ENCODE assay signal across 9 cellular contexts in the genomic region with DNA sequence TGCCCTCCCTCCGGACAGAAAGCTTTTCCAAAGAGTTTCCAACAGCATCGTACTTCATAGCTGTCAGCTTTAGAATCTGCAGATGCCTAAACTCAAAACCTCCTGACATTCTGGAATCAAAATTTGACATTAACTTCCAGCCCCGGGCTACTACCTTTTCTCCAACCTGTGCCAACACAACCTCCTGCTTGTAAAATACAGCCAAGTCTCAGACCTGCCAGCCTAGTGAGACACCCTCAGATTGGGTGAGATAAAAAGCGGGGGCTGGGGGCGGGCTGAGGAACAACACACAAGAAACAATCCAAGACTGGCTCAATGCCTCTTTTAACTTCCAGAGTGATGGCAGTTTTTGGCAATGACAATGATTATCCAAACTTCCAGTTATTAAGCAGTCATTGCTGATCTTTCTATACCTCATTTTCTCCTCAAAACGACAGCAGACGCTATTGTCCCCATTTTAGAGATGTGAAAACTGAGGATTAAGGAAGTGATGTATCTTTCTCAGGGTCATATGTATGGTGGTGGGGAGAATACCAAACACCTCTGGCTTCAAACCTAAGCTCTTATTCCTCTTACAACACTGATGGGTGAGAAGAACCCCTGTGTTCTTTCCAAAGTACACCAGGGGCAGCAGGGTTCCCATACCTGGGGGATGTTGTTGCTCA. TPM values are rescaled to one million over a fixed set of nuclear protein-coding genes. Genes with fewer than 3 reads are reported as not detected.
DNase-seq lines count a peak whose midpoint lies in the region; ATAC-seq, FAIRE-seq and TF ChIP-seq lines count a peak whose summit lies in the region.
"Had no signal": no experiment of that assay in that cellular context is flagged by ENCODE, and none has a peak within 500 bp of the region (broad histone marks: within the 10 kb centered on the region; RNA-seq: fewer than 3 reads in every experiment).

No MANE protein-coding gene starts in this region.

- CTCF ChIA-PET in RWPE1 (lab: Yijun Ruan, JAX), result no interaction called here
- CTCF ChIA-PET in endothelial cell of umbilical vein (lab: Charles Lee), result no interaction called here

- no peak for TF ChIP-seq POLR2A in endothelial cell of umbilical vein (IDR thresholded peaks at IDR 0.05; ENCODE audit: low read depth, low read length)

- H3K4me3 ChIP-seq in endothelial cell of umbilical vein (replicated peaks in 1 of 3; ENCODE audit: insufficient read depth in 1 of 3, low read depth in 1 of 3, low read length in 3 of 3), result no peak overlapping the region
- H3K4me3 ChIP-seq in muscle layer of colon (ENCODE audit: low read depth in 1 of 2, low read length in 2 of 2), result peak overlapping the region; percentile 60 to 85
- H3K4me3 ChIP-seq in urinary bladder (ENCODE audit: low read depth, low read length), result peak overlapping the region; percentile 27

- H3K79me2 ChIP-seq in endothelial cell of umbilical vein (ENCODE audit: control insufficient read depth, insufficient read depth, low read length), result no peaks in the 10 kb centered on the region

- no peaks in the 10 kb centered on the region for H3K9me3 ChIP-seq in endothelial cell of umbilical vein (replicated peaks; ENCODE audit: control insufficient read depth, insufficient read depth, low read length)
- H3K9me3 ChIP-seq in muscle layer of colon (ENCODE audit: low read length), result no peaks in the 10 kb centered on the region

- H3K9ac ChIP-seq in endothelial cell of umbilical vein (replicated peaks; ENCODE audit: extremely low read depth, insufficient read depth, low read length) (no peak overlapping the region), muscle layer of colon (ENCODE audit: low read length) (peak overlapping the region; percentile 74)

- no peak for FAIRE-seq in endothelial cell of umbilical vein (lab: Jason Lieb, UNC)
- FAIRE-seq: TTC549 had no signal

- WGBS in urinary bladder, result 50% methylated on average over 7 of the region's 7 CpGs

- intact Hi-C loops in endothelial cell of umbilical vein (cut with micrococcal nuclease), result no loop called here

- H3K27ac ChIP-seq in RWPE1 (peak overlapping the region; percentile 99), endothelial cell of umbilical vein (ENCODE audit: insufficient read depth, low read depth, low read length) (no peak overlapping the region), muscle layer of colon (ENCODE audit: low read depth, low read length) (peak overlapping the region; percentile 92), urinary bladder (ENCODE audit: low read depth) (no peak overlapping the region)

- no TSS peak for BruUV-seq in endothelial cell of umbilical vein (replicated peaks; lab: Mats Ljungman, UMichigan)

- H2AFZ ChIP-seq in endothelial cell of umbilical vein (ENCODE audit: low read depth, low read length), result no peak overlapping the region

- TF ChIP-seq CTCF in RWPE1 (conservative IDR thresholded peaks at IDR 0.05; ENCODE audit: low read depth), result no peak
- TF ChIP-seq CTCF in endothelial cell of umbilical vein (IDR thresholded peaks at IDR 0.05; ENCODE audit: extremely low read depth in 1 of 2, insufficient read depth in 1 of 2, low read depth in 1 of 2, low read length in 2 of 2), result no peak

- no peak overlapping the region for H3K4me2 ChIP-seq in endothelial cell of umbilical vein (ENCODE audit: insufficient read depth, low read length)

- dilution Hi-C loops in endothelial cell of umbilical vein (cut with MboI; ENCODE audit: extremely low pct_ligation_motif_present, low sequenced_read_pairs), result no loop called here

- peak; percentile 50 for DNase-seq in RWPE1 (ENCODE audit: low spot score)
- DNase-seq in endothelial cell of umbilical vein (ENCODE audit: low read depth, low spot score), result no peak
- no peak for DNase-seq in T-helper 9 cell
- DNase-seq: COR-L47 had no signal

- H3K27me3 ChIP-seq in endothelial cell of umbilical vein (ENCODE audit: control insufficient read depth in 2 of 2, insufficient read depth in 2 of 2, low read length in 2 of 2), result no peaks in the 10 kb centered on the region
- no peaks in the 10 kb centered on the region for H3K27me3 ChIP-seq in muscle layer of colon (ENCODE audit: control insufficient read depth in 1 of 2, insufficient read depth in 2 of 2, low read length in 2 of 2)

- ATAC-seq in HG03469 (IDR thresholded peaks at IDR 0.05; ENCODE audit: unreplicated experiment), result no peak
- no peak for ATAC-seq in HG03159 (IDR thresholded peaks at IDR 0.05; ENCODE audit: unreplicated experiment)

- H3K36me3 ChIP-seq in endothelial cell of umbilical vein (ENCODE audit: control insufficient read depth in 2 of 2, extremely low read depth in 1 of 2, insufficient read depth in 2 of 2, low read length in 2 of 2) (no peaks in the 10 kb centered on the region), muscle layer of colon (ENCODE audit: insufficient read depth, low read length) (peaks cover 15% of the 10 kb centered on the region), urinary bladder (ENCODE audit: insufficient read depth) (no peaks in the 10 kb centered on the region)

- no peaks in the 10 kb centered on the region for H3K9me1 ChIP-seq in endothelial cell of umbilical vein (replicated peaks; ENCODE audit: control insufficient read depth, extremely low read depth, insufficient read depth, low read length)

- H3K4me1 ChIP-seq in endothelial cell of umbilical vein (ENCODE audit: control insufficient read depth, extremely low read depth, insufficient read depth, low read length) (no peaks in the 10 kb centered on the region), muscle layer of colon (ENCODE audit: insufficient read depth, low read length) (peaks cover 53% of the 10 kb centered on the region), urinary bladder (ENCODE audit: insufficient read depth) (no peaks in the 10 kb centered on the region)

- POLR2A ChIA-PET in RWPE1 (lab: Yijun Ruan, JAX; ENCODE audit: low non-redundant PET) (no interaction called here), endothelial cell of umbilical vein (lab: Charles Lee) (no interaction called here)

- H4K20me1 ChIP-seq in endothelial cell of umbilical vein (replicated peaks; ENCODE audit: control insufficient read depth, extremely low read depth, insufficient read depth, low read length), result no peaks in the 10 kb centered on the region

TF ChIP-seq in endothelial cell of umbilical vein, 7 proteins besides CTCF, POLR2A, EP300 and RAD21:
- TF ChIP-seq GATA2 (IDR thresholded peaks at IDR 0.05; ENCODE audit: insufficient read depth, insufficient read length, low read depth, low read length), result no peak
- no peak for TF ChIP-seq JUN (IDR thresholded peaks at IDR 0.05; ENCODE audit: borderline replicate concordance, insufficient read depth, insufficient read length, low read depth)
- TF ChIP-seq MYC (IDR thresholded peaks at IDR 0.05; ENCODE audit: low read depth, low read length), result no peak
- no peak for TF ChIP-seq POLR2AphosphoS5 (IDR thresholded peaks at IDR 0.05; ENCODE audit: insufficient read depth, low read depth, low read length)
- peak; percentile 2 for TF ChIP-seq EZH2 (IDR thresholded peaks at IDR 0.05; ENCODE audit: borderline replicate concordance, low read depth, low read length, severe bottlenecking)
- TF ChIP-seq FOS (IDR thresholded peaks at IDR 0.05; ENCODE audit: borderline replicate concordance, insufficient read depth, low read length), result no peak
- TF ChIP-seq, protein P1, sequence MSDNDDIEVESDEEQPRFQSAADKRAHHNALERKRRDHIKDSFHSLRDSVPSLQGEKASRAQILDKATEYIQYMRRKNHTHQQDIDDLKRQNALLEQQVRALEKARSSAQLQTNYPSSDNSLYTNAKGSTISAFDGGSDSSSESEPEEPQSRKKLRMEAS (IDR thresholded peaks at IDR 0.05; ENCODE audit: insufficient read depth, insufficient read length), result no peak

RNA-seq across cellular contexts. Expression of a gene that starts 1.2 kb away (rescaled TPM):
- total RNA-seq in endothelial cell of umbilical vein, result 0.29 TPM in 1 of 2 replicates, not detected in the other
- not detected in 2 replicates for polyA plus RNA-seq in endothelial cell of umbilical vein
- polyA plus RNA-seq in endothelial cell of umbilical vein (2011; cell fraction: cytosol; rRNA removed), result not detected in 2 replicates
- polyA plus RNA-seq in endothelial cell of umbilical vein (2011; cell fraction: nucleus; rRNA removed), result 0.04 TPM in 1 of 2 replicates, not detected in the other
- polyA plus RNA-seq in endothelial cell of umbilical vein (2012), result not detected in 2 replicates
- polyA minus RNA-seq in endothelial cell of umbilical vein, result not detected in 2 replicates
- polyA minus RNA-seq in endothelial cell of umbilical vein (2011; cell fraction: cytosol; rRNA and poly(A)+ RNA removed), result not detected
- polyA minus RNA-seq in endothelial cell of umbilical vein (2011; cell fraction: nucleus; rRNA and poly(A)+ RNA removed), result not detected in 2 replicates
- total RNA-seq in urinary bladder, result 155 TPM
- 43.5 TPM for polyA plus RNA-seq in urinary bladder

Comparison
In these comparisons a context has a peak if more than half of its experiments do, and no peak if none do; other contexts are left out.
1. H3K27ac ChIP-seq: peak in RWPE1 (single experiment) and muscle layer of colon (single experiment); none in endothelial cell of umbilical vein (single experiment) and urinary bladder (single experiment).
2. H3K4me3 ChIP-seq: peak in muscle layer of colon (2 of 2) and urinary bladder (single experiment); none in endothelial cell of umbilical vein (0 of 3).
3. RNA of a gene that starts 1.2 kb away (total RNA-seq): 155 TPM in urinary bladder (single experiment); 0.29 TPM in endothelial cell of umbilical vein; every median in the first group is over 100 times any median in the second.